1 cellular context compared by ENCODE assay signal in the genomic region with DNA sequence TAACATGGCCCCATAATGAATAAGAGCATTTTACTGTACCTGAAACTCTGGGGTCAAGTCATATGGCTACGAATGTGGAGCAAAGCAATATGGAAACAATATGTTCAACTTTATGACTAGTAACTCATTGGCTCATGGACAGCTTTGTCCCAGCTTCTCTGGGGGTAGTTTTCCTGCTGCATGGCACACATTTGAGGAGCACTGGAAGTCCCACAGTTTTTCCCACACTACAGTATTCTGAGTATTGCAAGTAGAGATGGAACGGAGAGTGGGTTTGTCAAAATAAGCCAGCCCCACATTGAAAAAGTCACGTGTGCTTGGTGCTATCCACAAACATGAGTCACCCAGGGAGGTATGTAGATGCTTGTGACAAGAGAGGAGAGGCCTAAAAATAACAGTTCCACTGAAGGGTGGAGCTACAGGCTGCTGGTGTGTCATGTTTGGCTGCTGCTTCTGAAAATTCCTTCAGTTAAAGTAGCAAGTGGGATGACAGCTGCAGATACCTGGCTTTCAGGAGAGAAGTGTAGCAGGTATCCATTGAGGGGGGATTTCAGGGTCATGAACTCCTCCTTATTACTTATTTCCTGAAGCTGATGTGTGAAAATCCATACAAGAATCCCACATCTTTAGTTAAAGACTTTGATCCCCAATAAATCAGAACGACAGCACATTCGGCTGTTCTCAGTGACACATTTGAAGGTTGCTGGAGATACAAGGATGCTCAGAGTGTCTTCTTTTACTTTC.
TF ChIP-seq lines count a peak whose summit lies in the region.

No MANE protein-coding gene starts in this region.

TF ChIP-seq in HEK293, 187 proteins besides CTCF, POLR2A, EP300 and RAD21 (continued from another document and continues in another):
- TF ChIP-seq, protein P1, sequence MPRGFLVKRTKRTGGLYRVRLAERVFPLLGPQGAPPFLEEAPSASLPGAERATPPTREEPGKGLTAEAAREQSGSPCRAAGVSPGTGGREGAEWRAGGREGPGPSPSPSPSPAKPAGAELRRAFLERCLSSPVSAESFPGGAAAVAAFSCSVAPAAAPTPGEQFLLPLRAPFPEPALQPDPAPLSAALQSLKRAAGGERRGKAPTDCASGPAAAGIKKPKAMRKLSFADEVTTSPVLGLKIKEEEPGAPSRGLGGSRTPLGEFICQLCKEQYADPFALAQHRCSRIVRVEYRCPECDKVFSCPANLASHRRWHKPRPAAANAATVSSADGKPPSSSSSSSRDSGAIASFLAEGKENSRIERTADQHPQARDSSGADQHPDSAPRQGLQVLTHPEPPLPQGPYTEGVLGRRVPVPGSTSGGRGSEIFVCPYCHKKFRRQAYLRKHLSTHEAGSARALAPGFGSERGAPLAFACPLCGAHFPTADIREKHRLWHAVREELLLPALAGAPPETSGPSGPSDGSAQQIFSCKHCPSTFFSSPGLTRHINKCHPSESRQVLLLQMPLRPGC (tag by site-specific recombination; IDR thresholded peaks at IDR 0.05): peak; percentile 91
- TF ChIP-seq ZFP37 (tag by site-specific recombination; IDR thresholded peaks at IDR 0.05): no peak
- no peak for TF ChIP-seq IKZF3 (tag by site-specific recombination; IDR thresholded peaks at IDR 0.05)
- TF ChIP-seq, protein P2, sequence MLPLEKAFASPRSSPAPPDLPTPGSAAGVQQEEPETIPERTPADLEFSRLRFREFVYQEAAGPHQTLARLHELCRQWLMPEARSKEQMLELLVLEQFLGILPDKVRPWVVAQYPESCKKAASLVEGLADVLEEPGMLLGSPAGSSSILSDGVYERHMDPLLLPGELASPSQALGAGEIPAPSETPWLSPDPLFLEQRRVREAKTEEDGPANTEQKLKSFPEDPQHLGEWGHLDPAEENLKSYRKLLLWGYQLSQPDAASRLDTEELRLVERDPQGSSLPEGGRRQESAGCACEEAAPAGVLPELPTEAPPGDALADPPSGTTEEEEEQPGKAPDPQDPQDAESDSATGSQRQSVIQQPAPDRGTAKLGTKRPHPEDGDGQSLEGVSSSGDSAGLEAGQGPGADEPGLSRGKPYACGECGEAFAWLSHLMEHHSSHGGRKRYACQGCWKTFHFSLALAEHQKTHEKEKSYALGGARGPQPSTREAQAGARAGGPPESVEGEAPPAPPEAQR (tag by site-specific recombination; IDR thresholded peaks at IDR 0.05): no peak
- no peak for TF ChIP-seq ZNF791 (tag by site-specific recombination; IDR thresholded peaks at IDR 0.05)
- TF ChIP-seq ZNF529 (tag by site-specific recombination; IDR thresholded peaks at IDR 0.05; ENCODE audit: insufficient replicate concordance): no peak
- TF ChIP-seq, protein P3, sequence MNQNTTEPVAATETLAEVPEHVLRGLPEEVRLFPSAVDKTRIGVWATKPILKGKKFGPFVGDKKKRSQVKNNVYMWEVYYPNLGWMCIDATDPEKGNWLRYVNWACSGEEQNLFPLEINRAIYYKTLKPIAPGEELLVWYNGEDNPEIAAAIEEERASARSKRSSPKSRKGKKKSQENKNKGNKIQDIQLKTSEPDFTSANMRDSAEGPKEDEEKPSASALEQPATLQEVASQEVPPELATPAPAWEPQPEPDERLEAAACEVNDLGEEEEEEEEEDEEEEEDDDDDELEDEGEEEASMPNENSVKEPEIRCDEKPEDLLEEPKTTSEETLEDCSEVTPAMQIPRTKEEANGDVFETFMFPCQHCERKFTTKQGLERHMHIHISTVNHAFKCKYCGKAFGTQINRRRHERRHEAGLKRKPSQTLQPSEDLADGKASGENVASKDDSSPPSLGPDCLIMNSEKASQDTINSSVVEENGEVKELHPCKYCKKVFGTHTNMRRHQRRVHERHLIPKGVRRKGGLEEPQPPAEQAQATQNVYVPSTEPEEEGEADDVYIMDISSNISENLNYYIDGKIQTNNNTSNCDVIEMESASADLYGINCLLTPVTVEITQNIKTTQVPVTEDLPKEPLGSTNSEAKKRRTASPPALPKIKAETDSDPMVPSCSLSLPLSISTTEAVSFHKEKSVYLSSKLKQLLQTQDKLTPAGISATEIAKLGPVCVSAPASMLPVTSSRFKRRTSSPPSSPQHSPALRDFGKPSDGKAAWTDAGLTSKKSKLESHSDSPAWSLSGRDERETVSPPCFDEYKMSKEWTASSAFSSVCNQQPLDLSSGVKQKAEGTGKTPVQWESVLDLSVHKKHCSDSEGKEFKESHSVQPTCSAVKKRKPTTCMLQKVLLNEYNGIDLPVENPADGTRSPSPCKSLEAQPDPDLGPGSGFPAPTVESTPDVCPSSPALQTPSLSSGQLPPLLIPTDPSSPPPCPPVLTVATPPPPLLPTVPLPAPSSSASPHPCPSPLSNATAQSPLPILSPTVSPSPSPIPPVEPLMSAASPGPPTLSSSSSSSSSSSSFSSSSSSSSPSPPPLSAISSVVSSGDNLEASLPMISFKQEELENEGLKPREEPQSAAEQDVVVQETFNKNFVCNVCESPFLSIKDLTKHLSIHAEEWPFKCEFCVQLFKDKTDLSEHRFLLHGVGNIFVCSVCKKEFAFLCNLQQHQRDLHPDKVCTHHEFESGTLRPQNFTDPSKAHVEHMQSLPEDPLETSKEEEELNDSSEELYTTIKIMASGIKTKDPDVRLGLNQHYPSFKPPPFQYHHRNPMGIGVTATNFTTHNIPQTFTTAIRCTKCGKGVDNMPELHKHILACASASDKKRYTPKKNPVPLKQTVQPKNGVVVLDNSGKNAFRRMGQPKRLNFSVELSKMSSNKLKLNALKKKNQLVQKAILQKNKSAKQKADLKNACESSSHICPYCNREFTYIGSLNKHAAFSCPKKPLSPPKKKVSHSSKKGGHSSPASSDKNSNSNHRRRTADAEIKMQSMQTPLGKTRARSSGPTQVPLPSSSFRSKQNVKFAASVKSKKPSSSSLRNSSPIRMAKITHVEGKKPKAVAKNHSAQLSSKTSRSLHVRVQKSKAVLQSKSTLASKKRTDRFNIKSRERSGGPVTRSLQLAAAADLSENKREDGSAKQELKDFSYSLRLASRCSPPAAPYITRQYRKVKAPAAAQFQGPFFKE (tag by site-specific recombination; IDR thresholded peaks at IDR 0.05; ENCODE audit: borderline replicate concordance): no peak
- TF ChIP-seq SP3 (tag by site-specific recombination; IDR thresholded peaks at IDR 0.05): peak; percentile 37; the same call in 1 of the 2 replicates
- peak; percentile 95 for TF ChIP-seq OSR2 (tag by site-specific recombination; IDR thresholded peaks at IDR 0.05)
- no peak; the same call in 1 of the 2 replicates for TF ChIP-seq KLF8 (tag by site-specific recombination; IDR thresholded peaks at IDR 0.05)
- no peak for TF ChIP-seq ZNF221 (tag by site-specific recombination; IDR thresholded peaks at IDR 0.05; ENCODE audit: borderline replicate concordance)
- TF ChIP-seq ZNF660 (tag by site-specific recombination; IDR thresholded peaks at IDR 0.05): 0 out of 2 replicates have a peak, but pooled peaks have one; percentile 43
- TF ChIP-seq, protein P4, sequence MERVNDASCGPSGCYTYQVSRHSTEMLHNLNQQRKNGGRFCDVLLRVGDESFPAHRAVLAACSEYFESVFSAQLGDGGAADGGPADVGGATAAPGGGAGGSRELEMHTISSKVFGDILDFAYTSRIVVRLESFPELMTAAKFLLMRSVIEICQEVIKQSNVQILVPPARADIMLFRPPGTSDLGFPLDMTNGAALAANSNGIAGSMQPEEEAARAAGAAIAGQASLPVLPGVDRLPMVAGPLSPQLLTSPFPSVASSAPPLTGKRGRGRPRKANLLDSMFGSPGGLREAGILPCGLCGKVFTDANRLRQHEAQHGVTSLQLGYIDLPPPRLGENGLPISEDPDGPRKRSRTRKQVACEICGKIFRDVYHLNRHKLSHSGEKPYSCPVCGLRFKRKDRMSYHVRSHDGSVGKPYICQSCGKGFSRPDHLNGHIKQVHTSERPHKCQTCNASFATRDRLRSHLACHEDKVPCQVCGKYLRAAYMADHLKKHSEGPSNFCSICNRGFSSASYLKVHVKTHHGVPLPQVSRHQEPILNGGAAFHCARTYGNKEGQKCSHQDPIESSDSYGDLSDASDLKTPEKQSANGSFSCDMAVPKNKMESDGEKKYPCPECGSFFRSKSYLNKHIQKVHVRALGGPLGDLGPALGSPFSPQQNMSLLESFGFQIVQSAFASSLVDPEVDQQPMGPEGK (tag by site-specific recombination; IDR thresholded peaks at IDR 0.05): no peak
- no peak for TF ChIP-seq ZNF561 (tag by site-specific recombination; IDR thresholded peaks at IDR 0.05; ENCODE audit: borderline replicate concordance)
- no peak for TF ChIP-seq ZNF777 (tag by site-specific recombination; IDR thresholded peaks at IDR 0.05; ENCODE audit: borderline replicate concordance)
- TF ChIP-seq SETDB1 (IDR thresholded peaks at IDR 0.05; ENCODE audit: insufficient read length, low read length): no peak
- no peak for TF ChIP-seq YY2 (tag by site-specific recombination; IDR thresholded peaks at IDR 0.05)
- TF ChIP-seq ZNF571 (tag by site-specific recombination; IDR thresholded peaks at IDR 0.05): no peak
- TF ChIP-seq, protein P5, sequence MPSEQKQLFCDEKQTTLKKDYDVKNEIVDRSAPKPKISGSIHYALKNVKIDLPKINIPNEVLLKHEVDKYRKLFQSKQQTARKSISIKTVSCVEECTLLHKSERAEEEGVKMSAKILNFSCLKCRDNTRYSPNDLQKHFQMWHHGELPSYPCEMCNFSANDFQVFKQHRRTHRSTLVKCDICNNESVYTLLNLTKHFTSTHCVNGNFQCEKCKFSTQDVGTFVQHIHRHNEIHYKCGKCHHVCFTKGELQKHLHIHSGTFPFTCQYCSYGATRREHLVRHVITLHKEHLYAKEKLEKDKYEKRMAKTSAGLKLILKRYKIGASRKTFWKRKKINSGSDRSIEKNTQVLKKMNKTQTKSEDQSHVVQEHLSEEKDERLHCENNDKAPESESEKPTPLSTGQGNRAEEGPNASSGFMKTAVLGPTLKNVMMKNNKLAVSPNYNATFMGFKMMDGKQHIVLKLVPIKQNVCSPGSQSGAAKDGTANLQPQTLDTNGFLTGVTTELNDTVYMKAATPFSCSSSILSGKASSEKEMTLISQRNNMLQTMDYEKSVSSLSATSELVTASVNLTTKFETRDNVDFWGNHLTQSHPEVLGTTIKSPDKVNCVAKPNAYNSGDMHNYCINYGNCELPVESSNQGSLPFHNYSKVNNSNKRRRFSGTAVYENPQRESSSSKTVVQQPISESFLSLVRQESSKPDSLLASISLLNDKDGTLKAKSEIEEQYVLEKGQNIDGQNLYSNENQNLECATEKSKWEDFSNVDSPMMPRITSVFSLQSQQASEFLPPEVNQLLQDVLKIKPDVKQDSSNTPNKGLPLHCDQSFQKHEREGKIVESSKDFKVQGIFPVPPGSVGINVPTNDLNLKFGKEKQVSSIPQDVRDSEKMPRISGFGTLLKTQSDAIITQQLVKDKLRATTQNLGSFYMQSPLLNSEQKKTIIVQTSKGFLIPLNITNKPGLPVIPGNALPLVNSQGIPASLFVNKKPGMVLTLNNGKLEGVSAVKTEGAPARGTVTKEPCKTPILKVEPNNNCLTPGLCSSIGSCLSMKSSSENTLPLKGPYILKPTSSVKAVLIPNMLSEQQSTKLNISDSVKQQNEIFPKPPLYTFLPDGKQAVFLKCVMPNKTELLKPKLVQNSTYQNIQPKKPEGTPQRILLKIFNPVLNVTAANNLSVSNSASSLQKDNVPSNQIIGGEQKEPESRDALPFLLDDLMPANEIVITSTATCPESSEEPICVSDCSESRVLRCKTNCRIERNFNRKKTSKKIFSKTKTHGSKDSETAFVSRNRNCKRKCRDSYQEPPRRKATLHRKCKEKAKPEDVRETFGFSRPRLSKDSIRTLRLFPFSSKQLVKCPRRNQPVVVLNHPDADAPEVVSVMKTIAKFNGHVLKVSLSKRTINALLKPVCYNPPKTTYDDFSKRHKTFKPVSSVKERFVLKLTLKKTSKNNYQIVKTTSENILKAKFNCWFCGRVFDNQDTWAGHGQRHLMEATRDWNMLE (tag by site-specific recombination; conservative IDR thresholded peaks at IDR 0.05; ENCODE audit: low read depth): 0 out of 2 replicates have a peak, but pooled peaks have one; percentile 39
- peak; percentile 90 for TF ChIP-seq KLF1 (tag by site-specific recombination; IDR thresholded peaks at IDR 0.05)
- TF ChIP-seq, protein P6, sequence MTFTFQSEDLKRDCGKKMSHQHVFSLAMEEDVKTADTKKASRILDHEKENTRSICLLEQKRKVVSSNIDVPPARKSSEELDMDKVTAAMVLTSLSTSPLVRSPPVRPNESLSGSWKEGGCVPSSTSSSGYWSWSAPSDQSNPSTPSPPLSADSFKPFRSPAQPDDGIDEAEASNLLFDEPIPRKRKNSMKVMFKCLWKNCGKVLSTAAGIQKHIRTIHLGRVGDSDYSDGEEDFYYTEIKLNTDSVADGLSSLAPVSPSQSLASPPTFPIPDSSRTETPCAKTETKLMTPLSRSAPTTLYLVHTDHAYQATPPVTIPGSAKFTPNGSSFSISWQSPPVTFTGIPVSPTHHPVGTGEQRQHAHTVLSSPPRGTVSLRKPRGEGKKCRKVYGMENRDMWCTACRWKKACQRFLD (tag by site-specific recombination; IDR thresholded peaks at IDR 0.05): no peak
- TF ChIP-seq, protein P7, sequence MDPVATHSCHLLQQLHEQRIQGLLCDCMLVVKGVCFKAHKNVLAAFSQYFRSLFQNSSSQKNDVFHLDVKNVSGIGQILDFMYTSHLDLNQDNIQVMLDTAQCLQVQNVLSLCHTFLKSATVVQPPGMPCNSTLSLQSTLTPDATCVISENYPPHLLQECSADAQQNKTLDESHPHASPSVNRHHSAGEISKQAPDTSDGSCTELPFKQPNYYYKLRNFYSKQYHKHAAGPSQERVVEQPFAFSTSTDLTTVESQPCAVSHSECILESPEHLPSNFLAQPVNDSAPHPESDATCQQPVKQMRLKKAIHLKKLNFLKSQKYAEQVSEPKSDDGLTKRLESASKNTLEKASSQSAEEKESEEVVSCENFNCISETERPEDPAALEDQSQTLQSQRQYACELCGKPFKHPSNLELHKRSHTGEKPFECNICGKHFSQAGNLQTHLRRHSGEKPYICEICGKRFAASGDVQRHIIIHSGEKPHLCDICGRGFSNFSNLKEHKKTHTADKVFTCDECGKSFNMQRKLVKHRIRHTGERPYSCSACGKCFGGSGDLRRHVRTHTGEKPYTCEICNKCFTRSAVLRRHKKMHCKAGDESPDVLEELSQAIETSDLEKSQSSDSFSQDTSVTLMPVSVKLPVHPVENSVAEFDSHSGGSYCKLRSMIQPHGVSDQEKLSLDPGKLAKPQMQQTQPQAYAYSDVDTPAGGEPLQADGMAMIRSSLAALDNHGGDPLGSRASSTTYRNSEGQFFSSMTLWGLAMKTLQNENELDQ (tag by site-specific recombination; IDR thresholded peaks at IDR 0.05; ENCODE audit: low read depth): no peak
- TF ChIP-seq ZNF366 (tag by site-specific recombination; conservative IDR thresholded peaks at IDR 0.05): peak; percentile 90
- TF ChIP-seq SCRT2 (tag by site-specific recombination; IDR thresholded peaks at IDR 0.05): peak; percentile 83
- no peak for TF ChIP-seq ZNF274 (IDR thresholded peaks at IDR 0.05; ENCODE audit: low read length)
- TF ChIP-seq ZNF274 (tag by site-specific recombination; IDR thresholded peaks at IDR 0.05; ENCODE audit: borderline replicate concordance): no peak
- TF ChIP-seq SALL2 (tag by site-specific recombination; IDR thresholded peaks at IDR 0.05; ENCODE audit: borderline replicate concordance): no peak
- no peak for TF ChIP-seq ZNF121 (tag by site-specific recombination; IDR thresholded peaks at IDR 0.05)
- no peak for TF ChIP-seq FEZF1 (tag by site-specific recombination; IDR thresholded peaks at IDR 0.05)
- TF ChIP-seq REPIN1 (tag by site-specific recombination; IDR thresholded peaks at IDR 0.05; ENCODE audit: low read depth): no peak
- TF ChIP-seq ZFHX2 (tag by site-specific recombination; conservative IDR thresholded peaks at IDR 0.05): peak; percentile 44
- no peak for TF ChIP-seq ZNF140 (tag by site-specific recombination; IDR thresholded peaks at IDR 0.05)
- TF ChIP-seq EGR2 (tag by site-specific recombination; IDR thresholded peaks at IDR 0.05; ENCODE audit: low read depth): no peak
- TF ChIP-seq ZBTB17 (tag by site-specific recombination; IDR thresholded peaks at IDR 0.05): peak; percentile 46; the same call in 1 of the 2 replicates
- no peak for TF ChIP-seq ZNF560 (tag by site-specific recombination; IDR thresholded peaks at IDR 0.05; ENCODE audit: borderline replicate concordance)
